In genomic region chr11:118102721-118103261, GRCh38 we compare ENCODE assay signal across 1 cellular context.
TF ChIP-seq lines count a peak whose summit lies in the region.

No MANE protein-coding gene starts in this region.

TF ChIP-seq in K562, 482 proteins besides CTCF, POLR2A, EP300 and RAD21 (continued from another document and continues in another):
- TF ChIP-seq VEZF1 (CRISPR knock-in tag; IDR thresholded peaks at IDR 0.05) = no peak
- TF ChIP-seq PHF21A (IDR thresholded peaks at IDR 0.05; ENCODE audit: borderline replicate concordance, low read depth) = no peak
- no peak for TF ChIP-seq ZNF311 (CRISPR knock-in tag; IDR thresholded peaks at IDR 0.05)
- no peak for TF ChIP-seq ZBTB49 (CRISPR knock-in tag; IDR thresholded peaks at IDR 0.05; ENCODE audit: borderline replicate concordance)
- no peak for TF ChIP-seq ZBTB1 (CRISPR knock-in tag; IDR thresholded peaks at IDR 0.05; ENCODE audit: borderline replicate concordance, low read depth)
- TF ChIP-seq THRA (IDR thresholded peaks at IDR 0.05) = peak; percentile 59; the same call in 1 of the 2 replicates
- no peak for TF ChIP-seq ZFP30 (CRISPR knock-in tag; IDR thresholded peaks at IDR 0.05; ENCODE audit: borderline replicate concordance)
- no peak for TF ChIP-seq LARP7 (IDR thresholded peaks at IDR 0.05)
- TF ChIP-seq NFRKB (IDR thresholded peaks at IDR 0.05; ENCODE audit: low read depth) = peak; percentile 70; the same call in 1 of the 2 replicates
- TF ChIP-seq KDM4B (IDR thresholded peaks at IDR 0.05; ENCODE audit: borderline replicate concordance in 2 of 2, low read depth in 1 of 2) = no peak
- TF ChIP-seq TEAD2 (tag; IDR thresholded peaks at IDR 0.05) = no peak
- TF ChIP-seq FOXP4 (CRISPR knock-in tag; IDR thresholded peaks at IDR 0.05; ENCODE audit: borderline replicate concordance) = no peak
- no peak for TF ChIP-seq ZNF384 (IDR thresholded peaks at IDR 0.05; ENCODE audit: low read depth, low read length)
- no peak for TF ChIP-seq ZNF140 (CRISPR knock-in tag; IDR thresholded peaks at IDR 0.05)
- TF ChIP-seq ZBTB34 (CRISPR knock-in tag; IDR thresholded peaks at IDR 0.05) = no peak
- TF ChIP-seq GATAD2B (IDR thresholded peaks at IDR 0.05; ENCODE audit: borderline replicate concordance) = no peak
- no peak for TF ChIP-seq MXD1 (CRISPR knock-in tag; IDR thresholded peaks at IDR 0.05; ENCODE audit: borderline replicate concordance, poor library complexity, severe bottlenecking)
- no peak for TF ChIP-seq FUS (optimal IDR thresholded peaks at IDR 0.05; ENCODE audit: low read depth, low read length)
- TF ChIP-seq ZNF174 (CRISPR knock-in tag; IDR thresholded peaks at IDR 0.05) = no peak
- TF ChIP-seq ARID3B (CRISPR knock-in tag; IDR thresholded peaks at IDR 0.05; ENCODE audit: borderline replicate concordance) = no peak
- no peak for TF ChIP-seq GTF2F1 (IDR thresholded peaks at IDR 0.05; ENCODE audit: low read depth, low read length)
- no peak for TF ChIP-seq SMAD3 (CRISPR knock-in tag; conservative IDR thresholded peaks at IDR 0.05)
- peak in 1 of 2 experiments; percentile 79; a peak in 3 of 4 replicates for TF ChIP-seq RCOR1 (IDR thresholded peaks at IDR 0.05; ENCODE audit: borderline replicate concordance in 1 of 2, low read depth in 2 of 2, low read length in 2 of 2)
- no peak for TF ChIP-seq EZH2 (IDR thresholded peaks at IDR 0.05; ENCODE audit: borderline replicate concordance, low read depth, low read length)
- TF ChIP-seq POLR3G (IDR thresholded peaks at IDR 0.05; ENCODE audit: extremely low read depth, insufficient read length, insufficient replicate concordance) = no peak
- TF ChIP-seq CBFA2T3 (IDR thresholded peaks at IDR 0.05) = peak; percentile 87
- no peak for TF ChIP-seq SMARCC2 (IDR thresholded peaks at IDR 0.05; ENCODE audit: low read depth)
- no peak for TF ChIP-seq ZNF695 (CRISPR knock-in tag; IDR thresholded peaks at IDR 0.05)
- no peak for TF ChIP-seq ZNF707 (CRISPR knock-in tag; conservative IDR thresholded peaks at IDR 0.05)
- TF ChIP-seq RNF2 (IDR thresholded peaks at IDR 0.05) = peak; percentile 70; the same call in 1 of the 2 replicates
- no peak for TF ChIP-seq ELF1 (tag; IDR thresholded peaks at IDR 0.05)
- TF ChIP-seq ZNF76 (CRISPR knock-in tag; IDR thresholded peaks at IDR 0.05; ENCODE audit: borderline replicate concordance) = no peak
- no peak for TF ChIP-seq ZNF766 (CRISPR knock-in tag; conservative IDR thresholded peaks at IDR 0.05)
- no peak for TF ChIP-seq FOXP1 (CRISPR knock-in tag; IDR thresholded peaks at IDR 0.05)
- TF ChIP-seq KLF1 (tag; IDR thresholded peaks at IDR 0.05) = no peak
- TF ChIP-seq KAT2B (IDR thresholded peaks at IDR 0.05; ENCODE audit: low read depth, low read length) = no peak
- TF ChIP-seq CLOCK (CRISPR knock-in tag; IDR thresholded peaks at IDR 0.05; ENCODE audit: borderline replicate concordance) = no peak
- no peak for TF ChIP-seq ZNF165 (CRISPR knock-in tag; IDR thresholded peaks at IDR 0.05; ENCODE audit: borderline replicate concordance)
- TF ChIP-seq CHD1 (IDR thresholded peaks at IDR 0.05; ENCODE audit: low read length) = no peak
- no peak for TF ChIP-seq ZNF79 (CRISPR knock-in tag; IDR thresholded peaks at IDR 0.05; ENCODE audit: low read depth)
- TF ChIP-seq NCOA4 (IDR thresholded peaks at IDR 0.05; ENCODE audit: partially characterized antibody) = no peak
- no peak for TF ChIP-seq CREB5 (CRISPR knock-in tag; IDR thresholded peaks at IDR 0.05)
- no peak for TF ChIP-seq ZNF324 (CRISPR knock-in tag; IDR thresholded peaks at IDR 0.05)
- no peak for TF ChIP-seq RB1 (IDR thresholded peaks at IDR 0.05; ENCODE audit: low read depth)
- no peak for TF ChIP-seq ARID4B (CRISPR knock-in tag; IDR thresholded peaks at IDR 0.05)
- no peak for TF ChIP-seq HCFC1 (IDR thresholded peaks at IDR 0.05; ENCODE audit: low read depth, low read length)
- TF ChIP-seq SAP30 (IDR thresholded peaks at IDR 0.05; ENCODE audit: borderline replicate concordance, insufficient read depth, low read depth, low read length, poor library complexity, severe bottlenecking) = no peak
- TF ChIP-seq CAMTA2 (CRISPR knock-in tag; conservative IDR thresholded peaks at IDR 0.05) = no peak
